In genomic region chr2:202542142-202542541, GRCh38 we compare ENCODE assay signal across 29 cellular contexts.
A peak's percentile ranks its signal among the peaks of the same experiment; 100 is the strongest.
DNase-seq lines count a peak whose midpoint lies in the region; ATAC-seq and TF ChIP-seq lines count a peak whose summit lies in the region.
"Had no signal": no experiment of that assay in that cellular context is flagged by ENCODE, and none has a peak within 500 bp of the region (broad histone marks: within the 10 kb centered on the region; RNA-seq: fewer than 3 reads in every experiment).

No MANE protein-coding gene starts in this region.

- no peaks in the 10 kb centered on the region for H3K27me3 Mint-ChIP-seq in T-helper 2 cell treated with Interferon-gamma antibody and Interleukin-4, amounts not matched to agents 5 μg/mL and 100 μg/mL, for 36 hours (ENCODE audit: low read depth)
- H3K27me3 Mint-ChIP-seq: activated CD4-positive, alpha-beta T cell treated with anti-CD3 and anti-CD28 coated beads for 36 hours; naive B cell; stimulated activated memory B cell treated with anti-CD40 and anti-IgM and Interleukin-4, amounts not matched to agents 10 μg/mL and 1 μg/mL and 100 μg/mL, for 72 hours had no signal

- no peak for TF ChIP-seq EP300 in tibial nerve (IDR thresholded peaks at IDR 0.05)

- no peaks in the 10 kb centered on the region for H3K9me2 ChIP-seq in hepatocyte (replicated peaks; ENCODE audit: insufficient read depth)

- DNase-seq in Right ventricle myocardium inferior (ENCODE audit: missing footprints) (no peak), cardiac septum (ENCODE audit: low spot score) (no peak), cerebellar cortex (ENCODE audit: low spot score) (peak; percentile 87), hepatocyte (ENCODE audit: low spot score) (peak; percentile 34), gastrocnemius medialis (no peak), tibial nerve (ENCODE audit: low spot score in 2 of 2) (no peak)
- no peak for DNase-seq in T-helper 2 cell treated with Interferon-gamma antibody and Interleukin-4, amounts not matched to agents 5 μg/mL and 100 μg/mL, for 36 hours (ENCODE audit: low spot score)
- DNase-seq: activated CD4-positive, alpha-beta T cell treated with anti-CD3 and anti-CD28 coated beads for 36 hours; activated gamma-delta T cell; CD8-positive, alpha-beta T cell; DMS53; esophagus squamous epithelium; GDM1; glutamatergic neuron; GOT3; mesenchymal stem cell; naive B cell; NCI-H1105 treated with DMSO at 0.1 percent for 48 hours; NCI-H2081 treated with DMSO at 0.1 percent for 48 hours; NCI-H524 treated with DMSO at 0.1 percent for 48 hours; occipital lobe; Peyer's patch; SJCRH30; spleen; stimulated activated CD4-positive, alpha-beta T cell treated with anti-CD3 and anti-CD28 coated beads, Interleukin-4, amount 100 ng/mL, for 1 hour; thyroid gland had no signal

- ATAC-seq in Right ventricle myocardium inferior: peak; percentile 52
- no peak for ATAC-seq in gastrocnemius medialis
- ATAC-seq in HG02623 (IDR thresholded peaks at IDR 0.05; ENCODE audit: unreplicated experiment): no peak
- ATAC-seq: activated CD4-positive, alpha-beta T cell treated with anti-CD3 and anti-CD28 coated beads for 36 hours; CD8-positive, alpha-beta T cell; stimulated activated memory B cell treated with anti-CD40 and anti-IgM and Interleukin-4, amounts not matched to agents 10 μg/mL and 1 μg/mL and 100 μg/mL, for 72 hours had no signal

- no peak overlapping the region for H3K4me2 ChIP-seq in hepatocyte

- no peak overlapping the region for H3K27ac ChIP-seq in hepatocyte
- H3K27ac ChIP-seq in gastrocnemius medialis: no peak overlapping the region
- peak overlapping the region in 1 of 4 donors; percentile 26 for H3K27ac ChIP-seq in tibial nerve
- H3K27ac ChIP-seq: esophagus squamous epithelium, SJCRH30, spleen, thyroid gland had no signal

- 88% methylated on average over 3 of the region's 3 CpGs for WGBS in hepatocyte (ENCODE audit: low lambda C conversion rate, missing lambda C conversion rate)
- WGBS in tibial nerve, 2 donors: 57 to 67% methylated on average over 3 of the region's 3 CpGs

- H3K9me3 Mint-ChIP-seq in T-helper 2 cell treated with Interferon-gamma antibody and Interleukin-4, amounts not matched to agents 5 μg/mL and 100 μg/mL, for 36 hours: no peaks in the 10 kb centered on the region
- H3K9me3 Mint-ChIP-seq: CD8-positive, alpha-beta T cell; naive B cell; stimulated activated memory B cell treated with anti-CD40 and anti-IgM and Interleukin-4, amounts not matched to agents 10 μg/mL and 1 μg/mL and 100 μg/mL, for 72 hours had no signal

- H3K4me3 Mint-ChIP-seq in T-helper 2 cell treated with Interferon-gamma antibody and Interleukin-4, amounts not matched to agents 5 μg/mL and 100 μg/mL, for 36 hours: no peak overlapping the region
- H3K4me3 Mint-ChIP-seq: activated CD4-positive, alpha-beta T cell treated with anti-CD3 and anti-CD28 coated beads for 36 hours; CD8-positive, alpha-beta T cell; naive B cell; stimulated activated memory B cell treated with anti-CD40 and anti-IgM and Interleukin-4, amounts not matched to agents 10 μg/mL and 1 μg/mL and 100 μg/mL, for 72 hours had no signal

- no peak overlapping the region for H3K4me3 ChIP-seq in hepatocyte
- no peak overlapping the region for H3K4me3 ChIP-seq in gastrocnemius medialis
- no peak overlapping the region for H3K4me3 ChIP-seq in tibial nerve
- H3K4me3 ChIP-seq: coronary artery, esophagus squamous epithelium, Peyer's patch, SJCRH30, spleen, thyroid gland had no signal

- H3K9me3 ChIP-seq in hepatocyte (ENCODE audit: low read depth) (no peaks in the 10 kb centered on the region), gastrocnemius medialis (no peaks in the 10 kb centered on the region), tibial nerve (no peaks in the 10 kb centered on the region)
- H3K9me3 ChIP-seq: esophagus squamous epithelium, Peyer's patch, SJCRH30, spleen, thyroid gland had no signal

- no peak for TF ChIP-seq POLR2A in gastrocnemius medialis (IDR thresholded peaks at IDR 0.05)
- no peak for TF ChIP-seq POLR2A in tibial nerve (IDR thresholded peaks at IDR 0.05)

- no peaks in the 10 kb centered on the region for H3K36me3 Mint-ChIP-seq in T-helper 2 cell treated with Interferon-gamma antibody and Interleukin-4, amounts not matched to agents 5 μg/mL and 100 μg/mL, for 36 hours (ENCODE audit: low read depth)
- H3K36me3 Mint-ChIP-seq: CD8-positive, alpha-beta T cell had no signal

- H4K20me1 ChIP-seq in hepatocyte (ENCODE audit: insufficient read depth, poor library complexity, severe bottlenecking): no peaks in the 10 kb centered on the region

- no peaks in the 10 kb centered on the region for H3K4me1 Mint-ChIP-seq in T-helper 2 cell treated with Interferon-gamma antibody and Interleukin-4, amounts not matched to agents 5 μg/mL and 100 μg/mL, for 36 hours (ENCODE audit: low read depth)
- H3K4me1 Mint-ChIP-seq: naive B cell had no signal

- H3K27me3 ChIP-seq in hepatocyte (no peaks in the 10 kb centered on the region), gastrocnemius medialis (no peaks in the 10 kb centered on the region), tibial nerve (no peaks in the 10 kb centered on the region)
- H3K27me3 ChIP-seq: esophagus squamous epithelium, Peyer's patch, SJCRH30, spleen, thyroid gland had no signal

- intact Hi-C loops in Right ventricle myocardium inferior (cut with DNase I): loop anchor here (5.0 to 10.0 kb wide), 2 partner anchors 165 to 267 kb away; partner anchors contain the start of gene BMPR2
- intact Hi-C loops in cardiac septum (cut with DNase I): no loop called here
- intact Hi-C loops in gastrocnemius medialis (cut with DNase I; ENCODE audit: low total_unique reads): no loop called here

- H3K27ac Mint-ChIP-seq in T-helper 2 cell treated with Interferon-gamma antibody and Interleukin-4, amounts not matched to agents 5 μg/mL and 100 μg/mL, for 36 hours: no peak overlapping the region
- H3K27ac Mint-ChIP-seq: activated CD4-positive, alpha-beta T cell treated with anti-CD3 and anti-CD28 coated beads for 36 hours; CD8-positive, alpha-beta T cell; stimulated activated memory B cell treated with anti-CD40 and anti-IgM and Interleukin-4, amounts not matched to agents 10 μg/mL and 1 μg/mL and 100 μg/mL, for 72 hours had no signal

- in situ Hi-C loops in gastrocnemius medialis (cut with MboI; ENCODE audit: low sequenced_read_pairs in 4 of 4): no loop called here

- TF ChIP-seq CTCF in hepatocyte (IDR thresholded peaks at IDR 0.05; ENCODE audit: poor library complexity): no peak
- no peak for TF ChIP-seq CTCF in gastrocnemius medialis (IDR thresholded peaks at IDR 0.05 in 4 of 5, conservative IDR thresholded peaks at IDR 0.05 in 1 of 5)
- no peak for TF ChIP-seq CTCF in tibial nerve (IDR thresholded peaks at IDR 0.05)

- H3K4me1 ChIP-seq in hepatocyte (ENCODE audit: insufficient read depth) (no peaks in the 10 kb centered on the region), gastrocnemius medialis (peaks cover 16 to 18% of the 10 kb centered on the region in 2 donors), tibial nerve (peaks cover 0 to 6% (median 0%) of the 10 kb centered on the region in 4 donors)
- H3K4me1 ChIP-seq: esophagus squamous epithelium, Peyer's patch, SJCRH30 had no signal

- no peaks in the 10 kb centered on the region for H3K36me3 ChIP-seq in hepatocyte (replicated peaks; ENCODE audit: insufficient read depth, low read depth)
- no peaks in the 10 kb centered on the region for H3K36me3 ChIP-seq in gastrocnemius medialis
- peaks cover 0 to 16% (median 0%) of the 10 kb centered on the region in 3 donors for H3K36me3 ChIP-seq in tibial nerve
- H3K36me3 ChIP-seq: thyroid gland had no signal

- no peak overlapping the region for H2AFZ ChIP-seq in hepatocyte

- no peaks in the 10 kb centered on the region for H3K79me2 ChIP-seq in hepatocyte

Comparison
In these comparisons a context has a peak if more than half of its experiments do, and no peak if none do; other contexts are left out.
1. DNase-seq: peak in cerebellar cortex (single experiment) and hepatocyte (single experiment); none in Right ventricle myocardium inferior (single experiment), cardiac septum (single experiment), T-helper 2 cell treated with Interferon-gamma antibody and Interleukin-4, amounts not matched to agents 5 μg/mL and 100 μg/mL, for 36 hours (single experiment), gastrocnemius medialis (0 of 2) and tibial nerve (0 of 2).